In genomic region chr16:4179020-4179419, GRCh38 we compare ENCODE assay signal across 1 cellular context.
TF ChIP-seq lines count a peak whose summit lies in the region.

No MANE protein-coding gene starts in this region.

TF ChIP-seq in H1, 55 proteins besides CTCF, POLR2A, EP300 and RAD21:
- TF ChIP-seq MAX (IDR thresholded peaks at IDR 0.05) (no peak), RNF2 (IDR thresholded peaks at IDR 0.05; ENCODE audit: borderline replicate concordance, low read depth, low read length, missing control alignments, poor library complexity, severe bottlenecking) (no peak), KDM5A (IDR thresholded peaks at IDR 0.05; ENCODE audit: low read length) (no peak), CEBPB (IDR thresholded peaks at IDR 0.05; ENCODE audit: low read depth, low read length) (0 out of 2 replicates have a peak, but pooled peaks have one; percentile 32), TAF7 (optimal IDR thresholded peaks at IDR 0.05; ENCODE audit: borderline replicate concordance, low read depth, low read length) (no peak)
